ENCODE assay signal across 14 cellular contexts in genomic region chr9:91151741-91152095, GRCh38.
DNase-seq lines count a peak whose midpoint lies in the region; ATAC-seq and TF ChIP-seq lines count a peak whose summit lies in the region.
"Had no signal": no experiment of that assay in that cellular context is flagged by ENCODE, and none has a peak within 500 bp of the region (broad histone marks: within the 10 kb centered on the region; RNA-seq: fewer than 3 reads in every experiment).

No MANE protein-coding gene starts in this region.

- no peaks in the 10 kb centered on the region for H3K9me3 Mint-ChIP-seq in activated naive CD4-positive, alpha-beta T cell treated with anti-CD3 and anti-CD28 coated beads, Interleukin-2, amount 50 U/mL, for 24 hours
- peaks cover 14% of the 10 kb centered on the region for H3K9me3 Mint-ChIP-seq in activated CD4-positive, alpha-beta memory T cell treated with anti-CD3 and anti-CD28 coated beads for 36 hours
- peaks cover 5% of the 10 kb centered on the region for H3K9me3 Mint-ChIP-seq in memory B cell

- no peak overlapping the region for H3K4me3 ChIP-seq in uterus
- H3K4me3 ChIP-seq: ovary, upper lobe of left lung had no signal

- no peaks in the 10 kb centered on the region for H3K27me3 Mint-ChIP-seq in activated naive CD4-positive, alpha-beta T cell treated with anti-CD3 and anti-CD28 coated beads, Interleukin-2, amount 50 U/mL, for 24 hours
- H3K27me3 Mint-ChIP-seq in activated CD4-positive, alpha-beta memory T cell treated with anti-CD3 and anti-CD28 coated beads for 36 hours: no peaks in the 10 kb centered on the region
- H3K27me3 Mint-ChIP-seq in memory B cell: no peaks in the 10 kb centered on the region

- no peaks in the 10 kb centered on the region for H3K36me3 ChIP-seq in uterus
- H3K36me3 ChIP-seq: ovary, upper lobe of left lung had no signal

- no peak for ATAC-seq in memory B cell (ENCODE audit: low read depth)

- POLR2A ChIA-PET in activated CD4-positive, alpha-beta memory T cell treated with anti-CD3 and anti-CD28 coated beads for 36 hours (lab: Charles Lee): interaction anchor here (0.7 to 4.4 kb wide), 16 partner anchors 11 to 277 kb away, joined by 3 to 44 read pairs (median 12); partner anchors contain the start of gene NFIL3

- no peaks in the 10 kb centered on the region for H3K4me1 ChIP-seq in uterus

- CTCF ChIA-PET in activated CD4-positive, alpha-beta memory T cell treated with anti-CD3 and anti-CD28 coated beads for 36 hours (lab: Charles Lee): interaction anchor here (1.0 to 3.7 kb wide), 12 partner anchors 10 to 274 kb away, joined by 3 to 27 read pairs (median 5); no protein-coding TSS in a partner anchor

- H3K36me3 Mint-ChIP-seq in activated naive CD4-positive, alpha-beta T cell treated with anti-CD3 and anti-CD28 coated beads, Interleukin-2, amount 50 U/mL, for 24 hours: peaks cover 4% of the 10 kb centered on the region
- H3K36me3 Mint-ChIP-seq in activated CD4-positive, alpha-beta memory T cell treated with anti-CD3 and anti-CD28 coated beads for 36 hours: peaks cover 9% of the 10 kb centered on the region
- H3K36me3 Mint-ChIP-seq in memory B cell: peaks cover 2% of the 10 kb centered on the region
- H3K36me3 Mint-ChIP-seq: brain had no signal

- peaks cover 53% of the 10 kb centered on the region for H3K4me1 Mint-ChIP-seq in activated naive CD4-positive, alpha-beta T cell treated with anti-CD3 and anti-CD28 coated beads, Interleukin-2, amount 50 U/mL, for 24 hours
- peaks cover 72% of the 10 kb centered on the region for H3K4me1 Mint-ChIP-seq in activated CD4-positive, alpha-beta memory T cell treated with anti-CD3 and anti-CD28 coated beads for 36 hours (ENCODE audit: low read depth)
- H3K4me1 Mint-ChIP-seq in memory B cell: peaks cover 32% of the 10 kb centered on the region

- no peak for TF ChIP-seq POLR2A in uterus (IDR thresholded peaks at IDR 0.05)

- H3K27me3 ChIP-seq in uterus: no peaks in the 10 kb centered on the region
- H3K27me3 ChIP-seq: ovary, upper lobe of left lung had no signal

- intact Hi-C loops in activated CD4-positive, alpha-beta memory T cell treated with anti-CD3 and anti-CD28 coated beads for 36 hours (cut with micrococcal nuclease): loop anchor here (1.0 kb wide), 11 partner anchors 11 to 273 kb away; no protein-coding TSS in a partner anchor
- intact Hi-C loops in uterus (cut with DNase I; ENCODE audit: low total_unique reads): no loop called here

- no peak for DNase-seq in activated naive CD4-positive, alpha-beta T cell (lab: John Stamatoyannopoulos, UW)
- DNase-seq in activated CD4-positive, alpha-beta memory T cell treated with anti-CD3 and anti-CD28 coated beads for 36 hours: peak; percentile 38
- DNase-seq in memory B cell (ENCODE audit: low spot score in 2 of 2) (no peak), uterus (no peak), NCI-H1694 (lab: John Stamatoyannopoulos, UW) (no peak), epidermal melanocyte (ENCODE audit: insufficient read length, low spot score) (no peak), NCI-H2196 (lab: John Stamatoyannopoulos, UW; ENCODE audit: unreplicated experiment) (no peak)
- DNase-seq: effector CD8-positive, alpha-beta T cell; NCI-H1694 treated with DMSO at 0.1 percent for 48 hours; ovary; stimulated activated CD4-positive, alpha-beta T cell treated with anti-CD3 and anti-CD28 coated beads, Interleukin-12 subunit alpha, Interleukin-12 subunit beta, amount 100 ng/mL, for 4 hours; upper lobe of left lung had no signal

- no peaks in the 10 kb centered on the region for H3K9me3 ChIP-seq in uterus
- H3K9me3 ChIP-seq: ovary, upper lobe of left lung had no signal

- no peak overlapping the region for H3K4me3 Mint-ChIP-seq in activated naive CD4-positive, alpha-beta T cell treated with anti-CD3 and anti-CD28 coated beads, Interleukin-2, amount 50 U/mL, for 24 hours
- peak overlapping the region; percentile 0 for H3K4me3 Mint-ChIP-seq in activated CD4-positive, alpha-beta memory T cell treated with anti-CD3 and anti-CD28 coated beads for 36 hours
- H3K4me3 Mint-ChIP-seq in memory B cell: no peak overlapping the region
- H3K4me3 Mint-ChIP-seq: brain had no signal

- peak overlapping the region; percentile 59 to 70 for H3K27ac ChIP-seq in uterus
- H3K27ac ChIP-seq: ovary had no signal

- no peak for TF ChIP-seq CTCF in uterus (IDR thresholded peaks at IDR 0.05)

- peak overlapping the region; percentile 18 for H3K27ac Mint-ChIP-seq in activated naive CD4-positive, alpha-beta T cell treated with anti-CD3 and anti-CD28 coated beads, Interleukin-2, amount 50 U/mL, for 24 hours
- peak overlapping the region; percentile 97 for H3K27ac Mint-ChIP-seq in activated CD4-positive, alpha-beta memory T cell treated with anti-CD3 and anti-CD28 coated beads for 36 hours
- H3K27ac Mint-ChIP-seq in memory B cell: peak overlapping the region; percentile 41
- H3K27ac Mint-ChIP-seq: brain had no signal

Comparison
In these comparisons a context has a peak if more than half of its experiments do, and no peak if none do; other contexts are left out.
1. H3K27ac Mint-ChIP-seq: peak in every context shown above with its lines; median percentile 97 in activated CD4-positive, alpha-beta memory T cell treated with anti-CD3 and anti-CD28 coated beads for 36 hours; 41 in memory B cell; 18 in activated naive CD4-positive, alpha-beta T cell treated with anti-CD3 and anti-CD28 coated beads, Interleukin-2, amount 50 U/mL, for 24 hours.